ENCODE assay signal across 2 cellular contexts in genomic region chr12:45246202-45246601, GRCh38.
A peak's percentile ranks its signal among the peaks of the same experiment; 100 is the strongest.
TF ChIP-seq lines count a peak whose summit lies in the region.

No MANE protein-coding gene starts in this region.

TF ChIP-seq in liver, 16 proteins besides CTCF, POLR2A, EP300 and RAD21:
- TF ChIP-seq REST (IDR thresholded peaks at IDR 0.05), result no peak
- TF ChIP-seq HNF4A (conservative IDR thresholded peaks at IDR 0.05), result peak in 1 of 2 donors; percentile 17
- TF ChIP-seq ATF3 (IDR thresholded peaks at IDR 0.05), result no peak
- TF ChIP-seq EGR1 (IDR thresholded peaks at IDR 0.05; ENCODE audit: low read depth in 2 of 2), result no peak
- no peak for TF ChIP-seq MAX (IDR thresholded peaks at IDR 0.05)
- TF ChIP-seq TAF1 (conservative IDR thresholded peaks at IDR 0.05), result no peak
- peak; percentile 69 for TF ChIP-seq YY1 (IDR thresholded peaks at IDR 0.05)
- TF ChIP-seq NR2F2 (IDR thresholded peaks at IDR 0.05), result no peak
- TF ChIP-seq ZBTB33 (IDR thresholded peaks at IDR 0.05), result no peak
- peak; percentile 70 for TF ChIP-seq FOXA2 (IDR thresholded peaks at IDR 0.05)
- TF ChIP-seq SP1 (IDR thresholded peaks at IDR 0.05), result no peak
- TF ChIP-seq HNF4G (IDR thresholded peaks at IDR 0.05), result no peak
- TF ChIP-seq GABPA (IDR thresholded peaks at IDR 0.05 in 1 of 2, conservative IDR thresholded peaks at IDR 0.05 in 1 of 2), result no peak
- TF ChIP-seq FOXA1 (IDR thresholded peaks at IDR 0.05), result no peak
- TF ChIP-seq RXRA (IDR thresholded peaks at IDR 0.05), result peak in 1 of 2 donors; percentile 20
- no peak for TF ChIP-seq JUND (IDR thresholded peaks at IDR 0.05)
TF ChIP-seq in liver: peak in this region for 4.

TF ChIP-seq in HepG2, 621 proteins besides CTCF, POLR2A, EP300 and RAD21 (continued from another document):
- TF ChIP-seq HES4 (CRISPR knock-in tag; IDR thresholded peaks at IDR 0.05; ENCODE audit: borderline replicate concordance), result no peak
- no peak for TF ChIP-seq KLF9 (CRISPR knock-in tag; IDR thresholded peaks at IDR 0.05; ENCODE audit: low read depth)
- TF ChIP-seq TOE1 (CRISPR knock-in tag; IDR thresholded peaks at IDR 0.05), result no peak
TF ChIP-seq in HepG2: peak in this region for 0.
